ENCODE assay signal across 13 cellular contexts in the genomic region with DNA sequence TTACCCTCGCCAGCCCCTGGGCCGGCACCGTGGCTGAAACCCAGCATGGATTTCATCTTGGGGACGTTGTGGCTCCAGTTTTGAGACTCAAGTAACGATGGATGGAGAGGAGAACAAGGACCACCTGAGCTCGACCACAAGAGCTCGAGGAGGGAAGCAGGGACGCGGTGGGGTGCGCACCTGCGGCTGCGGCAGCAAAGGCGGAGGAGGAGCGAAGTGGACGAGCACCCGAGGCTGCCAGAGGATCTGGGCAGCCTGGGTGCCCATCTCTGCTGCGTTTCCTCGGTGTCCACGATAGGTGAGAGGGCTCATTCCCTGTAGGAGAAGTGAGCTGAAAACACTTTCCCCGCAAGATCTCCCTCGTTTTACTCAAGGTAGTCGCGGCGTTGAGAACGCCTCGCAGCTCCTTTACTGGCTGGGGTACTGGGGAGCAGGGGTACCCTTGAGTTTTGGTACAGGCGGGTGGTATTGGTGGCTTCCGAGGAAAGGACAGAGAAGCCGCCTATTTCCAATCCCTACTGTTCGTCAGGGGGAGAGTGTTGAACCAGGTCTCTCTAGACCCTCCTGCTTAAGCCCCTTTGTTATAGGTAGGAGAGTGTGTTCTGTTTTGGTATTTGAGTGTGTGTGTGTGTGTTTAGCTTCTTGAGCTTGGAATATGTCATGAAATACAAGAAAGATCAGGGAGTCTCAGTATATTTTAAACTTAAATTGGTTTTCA.
"Had no signal": no experiment of that assay in that cellular context is flagged by ENCODE, and none has a peak within 500 bp of the region (broad histone marks: within the 10 kb centered on the region; RNA-seq: fewer than 3 reads in every experiment).

No MANE protein-coding gene starts in this region.

- H3K4me1 ChIP-seq: left lung, testis had no signal

- H3K27ac Mint-ChIP-seq: activated naive CD4-positive, alpha-beta T cell treated with anti-CD3 and anti-CD28 coated beads, Interleukin-2, amount 10 ng/mL, durations not matched to agents 7 days and 5 days; dendritic cell treated with granulocyte-macrophage colony-stimulating factor and Interleukin-4, amounts not matched to agents 40 ng/mL and 50 ng/mL, for 4 days; memory B cell; natural killer cell; stimulated activated naive CD8-positive, alpha-beta T cell treated with anti-CD3 and anti-CD28 coated beads, Interleukin-15, amount 100 ng/mL, for 72 hours had no signal

- H3K4me3 ChIP-seq: body of pancreas, left lung, upper lobe of right lung had no signal

- H3K36me3 ChIP-seq: left lung, upper lobe of right lung had no signal

- H3K9me3 ChIP-seq: body of pancreas, left lung, testis, upper lobe of right lung had no signal

- ATAC-seq: body of pancreas; left lung; natural killer cell; stimulated activated naive CD8-positive, alpha-beta T cell treated with anti-CD3 and anti-CD28 coated beads, Interleukin-15, amount 100 ng/mL, for 72 hours; upper lobe of right lung had no signal

- H3K27me3 ChIP-seq: testis had no signal

- H3K4me3 Mint-ChIP-seq: activated naive CD4-positive, alpha-beta T cell treated with anti-CD3 and anti-CD28 coated beads, Interleukin-2, amount 10 ng/mL, durations not matched to agents 7 days and 5 days; dendritic cell treated with granulocyte-macrophage colony-stimulating factor and Interleukin-4, amounts not matched to agents 40 ng/mL and 50 ng/mL, for 4 days; memory B cell; natural killer cell; stimulated activated naive CD8-positive, alpha-beta T cell treated with anti-CD3 and anti-CD28 coated beads, Interleukin-15, amount 100 ng/mL, for 72 hours had no signal

- DNase-seq: activated CD4-positive, alpha-beta T cell treated with anti-CD3 and anti-CD28 coated beads for 4 hours; activated naive CD4-positive, alpha-beta T cell treated with anti-CD3 and anti-CD28 coated beads, Interleukin-2, amount 10 ng/mL, durations not matched to agents 7 days and 5 days; body of pancreas; hypothalamus; left lung; natural killer cell; stimulated activated CD4-positive, alpha-beta T cell treated with anti-CD3 and anti-CD28 coated beads, Interleukin-12 subunit alpha, Interleukin-12 subunit beta, amount 100 ng/mL, for 4 hours; stimulated activated naive CD8-positive, alpha-beta T cell treated with anti-CD3 and anti-CD28 coated beads, Interleukin-15, amount 100 ng/mL, for 72 hours; T-helper 9 cell; testis; upper lobe of right lung had no signal
